8 cellular contexts compared by ENCODE assay signal in the genomic region with DNA sequence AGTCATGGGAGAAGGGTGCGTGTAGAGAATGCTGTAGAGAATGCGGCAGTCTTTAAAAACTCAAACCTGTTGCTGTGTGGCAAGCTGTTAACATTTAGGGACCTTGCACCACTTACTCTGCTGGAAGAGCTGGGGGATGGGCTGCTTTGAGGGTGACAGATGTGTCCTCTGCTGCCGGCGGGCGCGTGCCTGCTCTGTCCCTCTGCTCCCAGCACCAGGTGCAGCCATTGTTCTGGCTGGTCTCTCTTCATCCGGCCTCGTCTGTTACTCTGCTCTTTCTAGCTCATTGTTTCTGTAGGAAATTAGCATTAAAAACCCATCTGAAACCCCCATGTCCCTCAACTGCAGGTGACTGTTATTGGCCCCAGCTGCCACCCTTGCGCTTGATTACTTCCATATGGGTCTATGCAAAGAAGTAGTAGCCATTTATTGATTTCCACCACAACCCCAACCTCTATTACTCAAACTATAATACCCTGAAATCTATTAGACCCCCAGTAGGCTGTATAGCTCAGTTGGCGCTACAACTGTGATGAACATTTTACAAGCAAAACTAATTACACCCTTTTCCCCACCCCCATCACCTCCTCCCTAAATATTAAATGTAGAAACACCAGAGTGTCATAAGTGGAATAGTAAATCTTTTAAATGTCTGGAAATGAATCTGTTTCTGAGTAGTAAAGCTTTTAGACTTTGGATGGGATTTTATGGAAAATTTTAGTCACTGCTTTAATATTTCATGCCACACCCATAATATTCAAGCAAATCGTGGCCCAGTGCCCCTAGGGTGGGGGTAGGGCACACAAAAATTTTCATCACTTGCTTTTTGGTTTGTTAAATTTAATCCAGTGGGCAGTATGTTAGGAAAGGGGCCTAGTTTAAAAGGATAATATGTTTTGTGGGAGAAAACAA.
DNase-seq lines count a peak whose midpoint lies in the region; ATAC-seq, FAIRE-seq and TF ChIP-seq lines count a peak whose summit lies in the region.

No MANE protein-coding gene starts in this region.

- no peak overlapping the region for H3K56ac ChIP-seq in H1 (replicated peaks; ENCODE audit: insufficient read length, low read depth, low read length)

- H3K36me3 ChIP-seq in H1 (ENCODE audit: control insufficient read depth in 2 of 4, insufficient read depth in 4 of 4, low read length in 3 of 4) (no peaks in the 10 kb centered on the region), pancreas (no peaks in the 10 kb centered on the region)

- H2BK5ac ChIP-seq in H1 (ENCODE audit: low read depth, low read length): no peak overlapping the region

- FAIRE-seq in H1 (lab: Jason Lieb, UNC) (peak; percentile 57), pancreas (lab: Jason Lieb, UNC) (no peak)

- H3K9me3 ChIP-seq in H1 (ENCODE audit: insufficient read depth in 2 of 2, low read depth in 1 of 2, low read length in 1 of 2) (no peaks in the 10 kb centered on the region), pancreas (no peaks in the 10 kb centered on the region)

- in situ Hi-C loops in GM13977 (cut with MboI; ENCODE audit: low pct_unique_long_range_greater_than_20kb, low sequenced_read_pairs, unreplicated experiment): no loop called here

- no peak overlapping the region for H3K18ac ChIP-seq in H1 (ENCODE audit: extremely low read depth, low read length)

- CTCF ChIA-PET in H1 (lab: Charles Lee; ENCODE audit: partially characterized antibody): interaction anchor here (0.7 kb wide), 1 partner anchor 124 kb away, joined by 3 read pairs; no protein-coding TSS in a partner anchor

- 15% methylated on average over 11 of the region's 11 CpGs; no CpG with 5 or more reads in 1 of the 2 experiments for WGBS in H1 (ENCODE audit: extremely low coverage in 1 of 2, insufficient coverage in 1 of 2, insufficient read length in 1 of 2, insufficient replicate concordance in 2 of 2, low coverage in 1 of 2, low lambda C conversion rate in 2 of 2, missing lambda C conversion rate in 1 of 2), 2 experiments
- WGBS in pancreas, 2 donors: 80 to 81% methylated on average over 11 of the region's 11 CpGs

- TF ChIP-seq CTCF in GM13977 (IDR thresholded peaks at IDR 0.05; ENCODE audit: extremely low read depth, insufficient read depth, missing control alignments) (no peak), H1 (IDR thresholded peaks at IDR 0.05; ENCODE audit: control extremely low read depth in 1 of 3, insufficient read depth in 1 of 3, low read depth in 1 of 3, low read length in 3 of 3) (no peak), pancreas (IDR thresholded peaks at IDR 0.05) (no peak)

- no peak overlapping the region for H2AFZ ChIP-seq in H1 (ENCODE audit: low read length)

- H3K9ac ChIP-seq in H1 (replicated peaks in 1 of 4; ENCODE audit: extremely low read depth in 1 of 4, low read depth in 3 of 4, low read length in 3 of 4): no peak overlapping the region

- no peak overlapping the region for H3K14ac ChIP-seq in H1 (ENCODE audit: insufficient read length)

- H3K4ac ChIP-seq in H1 (replicated peaks; ENCODE audit: insufficient read length, low read depth, low read length): no peak overlapping the region

- H4K20me1 ChIP-seq in H1 (replicated peaks in 1 of 2; ENCODE audit: control insufficient read depth in 1 of 2, insufficient read depth in 2 of 2, low read length in 2 of 2): peaks cover 4 to 6% of the 10 kb centered on the region in 2 experiments

- H3K27me3 ChIP-seq in H1 (replicated peaks in 1 of 4; ENCODE audit: control insufficient read depth in 3 of 4, extremely low read depth in 1 of 4, insufficient read depth in 3 of 4, low read length in 3 of 4) (peaks cover 0 to 14% (median 10%) of the 10 kb centered on the region in 4 experiments; a peak in 4 of 7 replicates), pancreas (no peaks in the 10 kb centered on the region)

- ATAC-seq in pancreas: peak in 3 of 4 donors; percentile 24 to 81 (median 77)
- no peak for ATAC-seq in GM19351 (IDR thresholded peaks at IDR 0.05; ENCODE audit: unreplicated experiment)
- ATAC-seq in HG02642 (IDR thresholded peaks at IDR 0.05; ENCODE audit: poor library complexity, unreplicated experiment): no peak
- ATAC-seq in GM21723 (IDR thresholded peaks at IDR 0.05; ENCODE audit: unreplicated experiment): no peak

- no peaks in the 10 kb centered on the region for H3K79me1 ChIP-seq in H1 (ENCODE audit: low read depth, low read length)

- H3K23me2 ChIP-seq in H1 (ENCODE audit: low read depth, low read length): no peaks in the 10 kb centered on the region

- intact Hi-C loops in pancreas (cut with DNase I): no loop called here

- peak overlapping the region in 1 of 4 experiments; percentile 27; a peak in 3 of 8 replicates for H3K4me3 ChIP-seq in H1 (ENCODE audit: extremely low read depth in 1 of 4, insufficient read depth in 2 of 4, low read depth in 3 of 4, low read length in 4 of 4)
- H3K4me3 ChIP-seq in pancreas: no peak overlapping the region

- peak in 1 of 2 experiments; percentile 96; a peak in 2 of 3 replicates for TF ChIP-seq EP300 in H1 (IDR thresholded peaks at IDR 0.05; ENCODE audit: borderline replicate concordance in 1 of 2, low read depth in 2 of 2, low read length in 2 of 2)

- H3K4me2 ChIP-seq in H1 (ENCODE audit: insufficient read depth in 1 of 2, low read depth in 2 of 2, low read length in 2 of 2): peak overlapping the region; percentile 57 to 62

- no peak overlapping the region for H2BK15ac ChIP-seq in H1 (ENCODE audit: low read length)

- H2AK5ac ChIP-seq in H1 (ENCODE audit: low read depth, low read length): no peak overlapping the region

- DNase-seq in GM13977 (ENCODE audit: low spot score): peak; percentile 25
- DNase-seq in NCI-H2171 treated with DMSO at 0.1 percent for 48 hours (lab: John Stamatoyannopoulos, UW): peak; percentile 100
- DNase-seq in H1 (ENCODE audit: low read depth in 1 of 2, low spot score in 2 of 2): peak; percentile 75 to 89
- peak in 1 of 6 donors; percentile 11 for DNase-seq in pancreas
- no peak for DNase-seq in SIG-M5 (lab: John Stamatoyannopoulos, UW)

- no peak overlapping the region for H4K91ac ChIP-seq in H1 (replicated peaks; ENCODE audit: insufficient read length, low read length)

- peak in 1 of 2 experiments; percentile 14; a peak in 1 of 4 replicates for TF ChIP-seq RAD21 in H1 (IDR thresholded peaks at IDR 0.05 in 1 of 2, conservative IDR thresholded peaks at IDR 0.05 in 1 of 2; ENCODE audit: low read depth in 2 of 2, low read length in 2 of 2)

- H2BK20ac ChIP-seq in H1 (ENCODE audit: low read length): no peak overlapping the region

- H3K27ac ChIP-seq in H1 (ENCODE audit: low read depth, low read length): no peak overlapping the region
- no peak overlapping the region for H3K27ac ChIP-seq in pancreas

- no peak overlapping the region for H4K8ac ChIP-seq in H1 (ENCODE audit: extremely low read depth, insufficient read depth, low read length)

- H3K4me1 ChIP-seq in H1 (replicated peaks in 1 of 4; ENCODE audit: control insufficient read depth in 3 of 4, insufficient read depth in 4 of 4, low read length in 3 of 4): peaks cover 0 to 12% (median 8%) of the 10 kb centered on the region in 4 experiments; a peak in 3 of 7 replicates
- H3K4me1 ChIP-seq in pancreas: peaks cover 8 to 16% (median 9%) of the 10 kb centered on the region in 3 donors

- no peak overlapping the region for H4K5ac ChIP-seq in H1 (ENCODE audit: insufficient read length, low read depth, low read length)

- no peak overlapping the region for H2BK12ac ChIP-seq in H1 (ENCODE audit: low read depth, low read length)

- H3K79me2 ChIP-seq in H1 (ENCODE audit: control insufficient read depth in 1 of 2, insufficient read depth in 2 of 2, low read length in 2 of 2): no peaks in the 10 kb centered on the region

- H2BK120ac ChIP-seq in H1 (replicated peaks; ENCODE audit: low read depth, low read length): no peak overlapping the region

- POLR2A ChIA-PET in H1 (lab: Charles Lee; ENCODE audit: partially characterized antibody): interaction anchor here (0.8 to 1.2 kb wide), 5 partner anchors 11 to 91 kb away, joined by 3 to 7 read pairs (median 4); no protein-coding TSS in a partner anchor

- no peak for TF ChIP-seq POLR2A in H1 (IDR thresholded peaks at IDR 0.05; ENCODE audit: control extremely low read depth in 1 of 2, low read depth in 2 of 2, low read length in 2 of 2)

- H3K23ac ChIP-seq in H1 (ENCODE audit: insufficient read length): no peak overlapping the region

TF ChIP-seq in H1, 55 proteins besides CTCF, POLR2A, EP300 and RAD21 (continues in another document):
- TF ChIP-seq E2F6 (IDR thresholded peaks at IDR 0.05) (peak; percentile 33; the same call in 1 of the 2 replicates), YY1 (IDR thresholded peaks at IDR 0.05; ENCODE audit: low read depth, low read length) (peak; percentile 88), SAP30 (IDR thresholded peaks at IDR 0.05; ENCODE audit: insufficient read depth, insufficient replicate concordance, low read length) (no peak), POLR2AphosphoS5 (IDR thresholded peaks at IDR 0.05; ENCODE audit: low read depth, low read length) (peak; percentile 98), TEAD4 (IDR thresholded peaks at IDR 0.05; ENCODE audit: low read depth, low read length) (no peak), ASH2L (IDR thresholded peaks at IDR 0.05; ENCODE audit: low read length) (no peak), POU5F1 (IDR thresholded peaks at IDR 0.05; ENCODE audit: low read depth, low read length) (no peak), KDM1A (IDR thresholded peaks at IDR 0.05; ENCODE audit: borderline replicate concordance, low read length) (no peak), CHD1 (IDR thresholded peaks at IDR 0.05; ENCODE audit: low read depth, low read length) (no peak), USF2 (IDR thresholded peaks at IDR 0.05; ENCODE audit: low read length) (no peak), NANOG (IDR thresholded peaks at IDR 0.05; ENCODE audit: insufficient read depth, low read depth, low read length, poor library complexity, severe bottlenecking) (peak; percentile 7), TAF1 (IDR thresholded peaks at IDR 0.05; ENCODE audit: low read depth, low read length) (0 out of 2 replicates have a peak, but pooled peaks have one; percentile 27), RNF2 (IDR thresholded peaks at IDR 0.05; ENCODE audit: borderline replicate concordance, low read depth, low read length, missing control alignments, poor library complexity, severe bottlenecking) (no peak)

Comparison
In these comparisons a context has a peak if more than half of its experiments do, and no peak if none do; other contexts are left out.
1. ATAC-seq: peak in pancreas (3 of 4); none in GM19351 (single experiment), HG02642 (single experiment) and GM21723 (single experiment).